2 cellular contexts compared by ENCODE assay signal in the genomic region with DNA sequence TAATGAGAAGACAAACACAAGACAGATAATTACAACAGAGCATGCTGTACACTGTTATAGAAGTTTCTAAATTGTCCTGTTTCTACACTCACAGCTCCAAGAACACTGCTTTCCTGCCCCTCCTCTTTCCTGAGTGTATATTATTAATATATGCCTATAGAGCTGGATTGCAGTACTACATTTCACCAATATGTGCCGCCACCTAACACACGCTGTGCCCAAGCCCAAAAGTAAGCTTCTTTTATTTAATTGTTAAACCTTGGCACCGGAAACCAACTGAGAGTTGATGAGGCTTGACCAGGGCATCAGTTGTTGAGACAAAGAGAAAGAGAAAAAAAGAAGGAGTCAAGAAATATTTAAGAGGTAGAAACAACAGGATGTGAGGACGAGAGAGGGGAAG.
TF ChIP-seq lines count a peak whose summit lies in the region.

No MANE protein-coding gene starts in this region.

TF ChIP-seq in H1, 55 proteins besides CTCF, POLR2A, EP300 and RAD21:
- TF ChIP-seq CTBP2 (IDR thresholded peaks at IDR 0.05; ENCODE audit: borderline replicate concordance, insufficient read depth, insufficient read length, low read length) (no peak), CREB1 (IDR thresholded peaks at IDR 0.05) (no peak), SRF (IDR thresholded peaks at IDR 0.05; ENCODE audit: low read depth, low read length) (no peak), TCF12 (IDR thresholded peaks at IDR 0.05; ENCODE audit: low read depth, low read length) (no peak), TBP (IDR thresholded peaks at IDR 0.05; ENCODE audit: low read depth, low read length) (no peak), HDAC6 (IDR thresholded peaks at IDR 0.05; ENCODE audit: low read depth, low read length) (no peak), KDM1A (IDR thresholded peaks at IDR 0.05; ENCODE audit: borderline replicate concordance, low read length) (no peak), JUN (IDR thresholded peaks at IDR 0.05; ENCODE audit: low read depth, low read length) (no peak), SUZ12 (IDR thresholded peaks at IDR 0.05; ENCODE audit: low read length) (no peak), BACH1 (IDR thresholded peaks at IDR 0.05; ENCODE audit: low read length) (no peak), MAX (IDR thresholded peaks at IDR 0.05) (no peak), RFX5 (IDR thresholded peaks at IDR 0.05; ENCODE audit: borderline replicate concordance, low read depth, low read length) (no peak), BRCA1 (IDR thresholded peaks at IDR 0.05; ENCODE audit: low read depth, low read length) (no peak)
TF ChIP-seq in H1: peak in this region for 0.

TF ChIP-seq in GM12891, 5 proteins besides CTCF, POLR2A, EP300 and RAD21:
- no peak for TF ChIP-seq POLR2AphosphoS5 (IDR thresholded peaks at IDR 0.05; ENCODE audit: low read depth, low read length)
- no peak for TF ChIP-seq SPI1 (IDR thresholded peaks at IDR 0.05; ENCODE audit: low read depth, low read length)
- TF ChIP-seq TAF1 (IDR thresholded peaks at IDR 0.05; ENCODE audit: low read depth, low read length): no peak
TF ChIP-seq in GM12891: peak in this region for 0.
